ENCODE assay signal across 11 cellular contexts in the genomic region with DNA sequence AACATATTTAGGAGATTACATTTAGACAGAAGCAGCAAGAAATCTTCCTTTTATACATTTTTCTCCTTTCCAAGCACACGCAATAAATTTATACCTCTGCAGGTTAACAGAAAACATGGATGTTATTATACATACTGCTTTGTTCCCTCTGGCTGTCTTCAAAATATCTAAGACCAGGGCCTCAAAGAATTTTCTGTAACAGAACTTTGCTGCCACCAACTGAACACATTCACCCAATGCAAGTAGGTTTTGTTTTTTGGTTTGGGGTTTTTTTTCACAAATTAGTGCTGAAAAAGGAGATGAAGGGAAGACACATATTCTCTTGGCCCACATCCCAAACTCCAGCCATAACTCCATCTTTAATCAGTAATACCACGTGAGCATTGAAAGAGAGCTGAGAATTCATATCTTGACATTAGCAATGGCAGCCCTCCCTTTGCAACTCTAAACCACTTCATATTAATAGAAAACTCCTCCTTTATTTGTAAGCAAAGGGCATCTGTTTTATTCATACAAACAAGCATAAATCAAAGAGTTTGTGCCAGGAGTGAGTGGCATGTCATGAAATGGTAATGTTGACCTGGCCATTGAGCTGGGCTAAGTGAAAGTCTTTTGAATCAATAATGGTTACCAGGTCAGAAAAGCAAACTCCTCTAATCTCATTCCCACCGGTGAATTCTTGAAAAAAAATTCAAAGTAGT.
DNase-seq lines count a peak whose midpoint lies in the region; ATAC-seq and TF ChIP-seq lines count a peak whose summit lies in the region.
"Had no signal": no experiment of that assay in that cellular context is flagged by ENCODE, and none has a peak within 500 bp of the region (broad histone marks: within the 10 kb centered on the region; RNA-seq: fewer than 3 reads in every experiment).

No MANE protein-coding gene starts in this region.

- no peak overlapping the region for H3K27ac ChIP-seq in SK-N-SH (ENCODE audit: low read depth in 2 of 2, low read length in 1 of 2)
- H3K27ac ChIP-seq in testis, result no peak overlapping the region
- H3K27ac ChIP-seq in tibial artery, result no peak overlapping the region
- H3K27ac ChIP-seq: BLaER1 treated with 17β-estradiol and CSF1 and Interleukin-3, amounts not matched to agents 10 nM and 100 nM; ovary; SJSA1 had no signal

- POLR2A ChIA-PET in SK-N-SH (lab: Yijun Ruan, JAX), result no interaction called here

- CTCF ChIA-PET in SK-N-SH (lab: Yijun Ruan, JAX), result no interaction called here

- H3F3A ChIP-seq in SK-N-SH (replicated peaks; ENCODE audit: insufficient read depth), result no peaks in the 10 kb centered on the region

- no peaks in the 10 kb centered on the region for H3K79me2 ChIP-seq in SK-N-SH (ENCODE audit: insufficient read depth)

- H3K27me3 ChIP-seq in SK-N-SH (ENCODE audit: insufficient read depth) (no peaks in the 10 kb centered on the region), testis (no peaks in the 10 kb centered on the region), tibial artery (no peaks in the 10 kb centered on the region)
- H3K27me3 ChIP-seq: BLaER1 treated with 17β-estradiol and CSF1 and Interleukin-3, amounts not matched to agents 10 nM and 100 nM; ovary; SJSA1 had no signal

- 5% methylated on average over 3 of the region's 3 CpGs for WGBS in SK-N-SH (ENCODE audit: low lambda C conversion rate)
- WGBS in testis, 2 donors, result 35 to 41% methylated on average over 3 of the region's 3 CpGs

- H3K4me3 ChIP-seq in SK-N-SH (ENCODE audit: low read depth in 2 of 2, low read length in 1 of 2) (no peak overlapping the region), testis (no peak overlapping the region), tibial artery (no peak overlapping the region)
- H3K4me3 ChIP-seq: BLaER1 treated with 17β-estradiol and CSF1 and Interleukin-3, amounts not matched to agents 10 nM and 100 nM; ovary; SJSA1 had no signal

- no peak overlapping the region for H3K4me2 ChIP-seq in SK-N-SH
- H3K4me2 ChIP-seq: BLaER1 treated with 17β-estradiol and CSF1 and Interleukin-3, amounts not matched to agents 10 nM and 100 nM had no signal

- H4K20me1 ChIP-seq in SK-N-SH (ENCODE audit: insufficient read depth), result no peaks in the 10 kb centered on the region
- H4K20me1 ChIP-seq: BLaER1 treated with 17β-estradiol and CSF1 and Interleukin-3, amounts not matched to agents 10 nM and 100 nM had no signal

- TF ChIP-seq RAD21 in SK-N-SH (IDR thresholded peaks at IDR 0.05; ENCODE audit: low read length), result peak; percentile 12; the same call in 1 of the 2 replicates

- ATAC-seq in SK-N-SH treated with all-trans-retinoic acid at 6 μM for 48 hours (no peak), GM18505 (IDR thresholded peaks at IDR 0.05; ENCODE audit: unreplicated experiment) (no peak)

- H3K4me1 ChIP-seq in SK-N-SH (ENCODE audit: control insufficient read depth in 1 of 2, insufficient read depth in 2 of 2, low read depth in 1 of 2, low read length in 1 of 2) (peaks cover 0 to 8% of the 10 kb centered on the region in 2 experiments; a peak in 1 of 4 replicates), testis (no peaks in the 10 kb centered on the region), tibial artery (no peaks in the 10 kb centered on the region)
- H3K4me1 ChIP-seq: SJSA1 had no signal

- H3K9me2 ChIP-seq in SK-N-SH, result no peaks in the 10 kb centered on the region

- no peaks in the 10 kb centered on the region for H3K9me3 ChIP-seq in SK-N-SH
- H3K9me3 ChIP-seq in testis, result no peaks in the 10 kb centered on the region
- H3K9me3 ChIP-seq in tibial artery, result no peaks in the 10 kb centered on the region
- H3K9me3 ChIP-seq: BLaER1 treated with 17β-estradiol and CSF1 and Interleukin-3, amounts not matched to agents 10 nM and 100 nM; ovary; SJSA1 had no signal

- no peak overlapping the region for H3K9ac ChIP-seq in SK-N-SH
- H3K9ac ChIP-seq: BLaER1 treated with 17β-estradiol and CSF1 and Interleukin-3, amounts not matched to agents 10 nM and 100 nM had no signal

- no peak overlapping the region for H2AFZ ChIP-seq in SK-N-SH (ENCODE audit: low read depth)

- DNase-seq in SK-N-SH, result no peak
- DNase-seq in NCI-H774 (lab: John Stamatoyannopoulos, UW), result peak; percentile 72
- peak; percentile 19 to 23 for DNase-seq in erythroblast (lab: John Stamatoyannopoulos, UW)
- peak; percentile 17 for DNase-seq in testis
- no peak for DNase-seq in tibial artery
- no peak for DNase-seq in cortex of kidney (lab: John Stamatoyannopoulos, UW)
- DNase-seq: ovary had no signal

- TF ChIP-seq POLR2A in erythroblast (IDR thresholded peaks at IDR 0.05; ENCODE audit: low read length), result no peak
- no peak for TF ChIP-seq POLR2A in testis (IDR thresholded peaks at IDR 0.05)
- TF ChIP-seq POLR2A in GM18505 (IDR thresholded peaks at IDR 0.05; ENCODE audit: borderline replicate concordance, extremely low read depth, insufficient read depth, insufficient read length), result no peak

- TF ChIP-seq CTCF in SK-N-SH (IDR thresholded peaks at IDR 0.05) (peak; percentile 28), testis (IDR thresholded peaks at IDR 0.05) (peak in 1 of 3 experiments; percentile 43), tibial artery (IDR thresholded peaks at IDR 0.05) (no peak)

- no peaks in the 10 kb centered on the region for H3K36me3 ChIP-seq in SK-N-SH (replicated peaks in 1 of 2; ENCODE audit: control insufficient read depth in 1 of 2, insufficient read depth in 2 of 2, low read length in 1 of 2)
- H3K36me3 ChIP-seq in testis (ENCODE audit: low read depth, missing control alignments), result no peaks in the 10 kb centered on the region
- no peaks in the 10 kb centered on the region for H3K36me3 ChIP-seq in tibial artery
- H3K36me3 ChIP-seq: BLaER1 treated with 17β-estradiol and CSF1 and Interleukin-3, amounts not matched to agents 10 nM and 100 nM; ovary; SJSA1 had no signal

- no peak for TF ChIP-seq EP300 in SK-N-SH (IDR thresholded peaks at IDR 0.05; ENCODE audit: borderline replicate concordance in 1 of 2, low read depth in 1 of 2, low read length in 1 of 2)

- intact Hi-C loops in testis (cut with DNase I; ENCODE audit: low total_unique reads), result no loop called here
- intact Hi-C loops in tibial artery (cut with DNase I; ENCODE audit: low total_unique reads), result no loop called here

TF ChIP-seq in SK-N-SH, 30 proteins besides CTCF, POLR2A, EP300 and RAD21 (continues in another document):
- TF ChIP-seq, protein P1, sequence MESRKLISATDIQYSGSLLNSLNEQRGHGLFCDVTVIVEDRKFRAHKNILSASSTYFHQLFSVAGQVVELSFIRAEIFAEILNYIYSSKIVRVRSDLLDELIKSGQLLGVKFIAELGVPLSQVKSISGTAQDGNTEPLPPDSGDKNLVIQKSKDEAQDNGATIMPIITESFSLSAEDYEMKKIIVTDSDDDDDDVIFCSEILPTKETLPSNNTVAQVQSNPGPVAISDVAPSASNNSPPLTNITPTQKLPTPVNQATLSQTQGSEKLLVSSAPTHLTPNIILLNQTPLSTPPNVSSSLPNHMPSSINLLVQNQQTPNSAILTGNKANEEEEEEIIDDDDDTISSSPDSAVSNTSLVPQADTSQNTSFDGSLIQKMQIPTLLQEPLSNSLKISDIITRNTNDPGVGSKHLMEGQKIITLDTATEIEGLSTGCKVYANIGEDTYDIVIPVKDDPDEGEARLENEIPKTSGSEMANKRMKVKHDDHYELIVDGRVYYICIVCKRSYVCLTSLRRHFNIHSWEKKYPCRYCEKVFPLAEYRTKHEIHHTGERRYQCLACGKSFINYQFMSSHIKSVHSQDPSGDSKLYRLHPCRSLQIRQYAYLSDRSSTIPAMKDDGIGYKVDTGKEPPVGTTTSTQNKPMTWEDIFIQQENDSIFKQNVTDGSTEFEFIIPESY (IDR thresholded peaks at IDR 0.05; ENCODE audit: borderline replicate concordance, low read depth), result no peak

TF ChIP-seq in SK-N-SH treated with all-trans-retinoic acid at 6 μM for 48 hours, 23 proteins besides CTCF, POLR2A, EP300 and RAD21 (continues in another document):
- TF ChIP-seq, protein P2, sequence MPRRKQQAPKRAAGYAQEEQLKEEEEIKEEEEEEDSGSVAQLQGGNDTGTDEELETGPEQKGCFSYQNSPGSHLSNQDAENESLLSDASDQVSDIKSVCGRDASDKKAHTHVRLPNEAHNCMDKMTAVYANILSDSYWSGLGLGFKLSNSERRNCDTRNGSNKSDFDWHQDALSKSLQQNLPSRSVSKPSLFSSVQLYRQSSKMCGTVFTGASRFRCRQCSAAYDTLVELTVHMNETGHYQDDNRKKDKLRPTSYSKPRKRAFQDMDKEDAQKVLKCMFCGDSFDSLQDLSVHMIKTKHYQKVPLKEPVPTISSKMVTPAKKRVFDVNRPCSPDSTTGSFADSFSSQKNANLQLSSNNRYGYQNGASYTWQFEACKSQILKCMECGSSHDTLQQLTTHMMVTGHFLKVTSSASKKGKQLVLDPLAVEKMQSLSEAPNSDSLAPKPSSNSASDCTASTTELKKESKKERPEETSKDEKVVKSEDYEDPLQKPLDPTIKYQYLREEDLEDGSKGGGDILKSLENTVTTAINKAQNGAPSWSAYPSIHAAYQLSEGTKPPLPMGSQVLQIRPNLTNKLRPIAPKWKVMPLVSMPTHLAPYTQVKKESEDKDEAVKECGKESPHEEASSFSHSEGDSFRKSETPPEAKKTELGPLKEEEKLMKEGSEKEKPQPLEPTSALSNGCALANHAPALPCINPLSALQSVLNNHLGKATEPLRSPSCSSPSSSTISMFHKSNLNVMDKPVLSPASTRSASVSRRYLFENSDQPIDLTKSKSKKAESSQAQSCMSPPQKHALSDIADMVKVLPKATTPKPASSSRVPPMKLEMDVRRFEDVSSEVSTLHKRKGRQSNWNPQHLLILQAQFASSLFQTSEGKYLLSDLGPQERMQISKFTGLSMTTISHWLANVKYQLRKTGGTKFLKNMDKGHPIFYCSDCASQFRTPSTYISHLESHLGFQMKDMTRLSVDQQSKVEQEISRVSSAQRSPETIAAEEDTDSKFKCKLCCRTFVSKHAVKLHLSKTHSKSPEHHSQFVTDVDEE (CRISPR knock-in tag; IDR thresholded peaks at IDR 0.05), result no peak
- TF ChIP-seq ZFP30 (CRISPR knock-in tag; IDR thresholded peaks at IDR 0.05) (no peak), GLIS3 (CRISPR knock-in tag; IDR thresholded peaks at IDR 0.05) (no peak), TCF4 (CRISPR knock-in tag; IDR thresholded peaks at IDR 0.05; ENCODE audit: borderline replicate concordance) (no peak), BACH2 (CRISPR knock-in tag; IDR thresholded peaks at IDR 0.05; ENCODE audit: borderline replicate concordance) (no peak), CSDC2 (CRISPR knock-in tag; IDR thresholded peaks at IDR 0.05) (no peak), ZNF8 (CRISPR knock-in tag; IDR thresholded peaks at IDR 0.05) (no peak), RARB (CRISPR knock-in tag; IDR thresholded peaks at IDR 0.05) (no peak), ESRRG (CRISPR knock-in tag; IDR thresholded peaks at IDR 0.05) (no peak)

Comparison
In these comparisons a context has a peak if more than half of its experiments do, and no peak if none do; other contexts are left out.
1. DNase-seq: peak in NCI-H774 (single experiment), erythroblast (2 of 2) and testis (single experiment); none in SK-N-SH (single experiment), tibial artery (0 of 2) and cortex of kidney (single experiment).